In the genomic region with DNA sequence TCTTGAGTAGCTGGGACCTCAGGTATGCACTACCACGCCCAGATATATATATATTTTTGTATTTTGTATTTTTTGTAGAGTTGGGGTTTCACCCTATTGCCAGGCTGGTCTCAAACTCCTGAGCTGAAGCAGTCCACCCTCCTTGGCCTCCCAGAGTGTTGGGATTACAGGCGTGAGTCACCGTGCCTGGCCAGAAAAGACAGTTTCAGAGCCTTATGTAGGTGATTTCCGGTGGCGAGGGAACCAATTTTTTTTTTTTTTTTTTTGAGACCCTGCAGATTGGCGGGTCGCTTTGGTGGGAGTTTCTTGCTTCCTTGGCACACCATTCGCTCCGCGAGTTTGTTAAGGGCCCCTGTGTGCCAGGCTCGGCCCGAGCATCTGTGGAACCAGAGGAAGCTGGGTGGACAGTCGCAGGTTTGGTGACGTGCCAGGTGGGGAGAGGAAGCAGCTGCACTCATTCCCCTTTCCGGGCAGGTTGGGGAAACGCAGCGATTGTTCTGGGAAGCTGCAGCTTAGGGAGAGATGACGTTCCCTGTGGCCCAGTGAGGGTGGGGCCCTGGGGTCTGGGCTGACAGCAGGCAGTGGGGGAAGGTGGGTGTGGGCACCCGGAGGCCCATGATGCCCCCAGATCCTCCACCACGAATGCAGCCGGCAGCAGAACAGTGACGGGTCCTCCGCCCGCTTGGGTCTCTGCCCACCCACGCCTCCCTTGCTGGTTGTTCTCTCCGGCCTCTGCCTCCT, we compare ENCODE assay signal across 8 cellular contexts. TPM values are rescaled to one million over a fixed set of nuclear protein-coding genes. Genes with fewer than 3 reads are reported as not detected.
DNase-seq lines count a peak whose midpoint lies in the region; ATAC-seq and TF ChIP-seq lines count a peak whose summit lies in the region.

No MANE protein-coding gene starts in this region.

- H3K9ac ChIP-seq in Karpas-422 (ENCODE audit: low read length): 0 out of 2 replicates have a peak overlapping the region, but pooled peaks have one; percentile 20
- no peak overlapping the region for H3K9ac ChIP-seq in mesendoderm (ENCODE audit: low read length)
- no peak overlapping the region for H3K9ac ChIP-seq in MM.1S (ENCODE audit: low read length)

- no peaks in the 10 kb centered on the region for H4K20me1 ChIP-seq in Karpas-422 (ENCODE audit: insufficient read depth, low read depth, low read length)
- no peaks in the 10 kb centered on the region for H4K20me1 ChIP-seq in MM.1S (ENCODE audit: insufficient read depth, low read length)

- ATAC-seq in HG03280 (IDR thresholded peaks at IDR 0.05; ENCODE audit: unreplicated experiment): no peak

- H2AK5ac ChIP-seq in mesendoderm (ENCODE audit: low read length): no peak overlapping the region

- H3K27me3 ChIP-seq in Karpas-422 (ENCODE audit: low read length) (no peaks in the 10 kb centered on the region), mesendoderm (ENCODE audit: insufficient read depth, low read length, poor library complexity) (no peaks in the 10 kb centered on the region), MM.1S (replicated peaks; ENCODE audit: insufficient read depth, low read length) (no peaks in the 10 kb centered on the region)

- H3K4me2 ChIP-seq in Karpas-422 (ENCODE audit: low read depth, low read length, poor library complexity, severe bottlenecking): peak overlapping the region; percentile 61
- no peak overlapping the region for H3K4me2 ChIP-seq in mesendoderm (ENCODE audit: low read length)
- no peak overlapping the region for H3K4me2 ChIP-seq in MM.1S (ENCODE audit: low read depth, low read length)

- H3K4me1 ChIP-seq in Karpas-422 (ENCODE audit: low read length) (peaks cover 15% of the 10 kb centered on the region), mesendoderm (ENCODE audit: control insufficient read depth, low read depth, low read length) (peaks cover 14% of the 10 kb centered on the region), MM.1S (ENCODE audit: low read length) (peaks cover 15% of the 10 kb centered on the region)

- H2BK15ac ChIP-seq in mesendoderm (replicated peaks; ENCODE audit: low read depth): no peak overlapping the region

- H3K79me2 ChIP-seq in Karpas-422 (ENCODE audit: low read length) (no peaks in the 10 kb centered on the region), mesendoderm (ENCODE audit: control insufficient read depth, insufficient read depth, low read length) (no peaks in the 10 kb centered on the region), MM.1S (ENCODE audit: low read length) (no peaks in the 10 kb centered on the region; the same call in 1 of the 2 replicates)

- H3K18ac ChIP-seq in mesendoderm (ENCODE audit: low read length): no peak overlapping the region

- DNase-seq in AG20443 (ENCODE audit: low spot score): peak; percentile 46
- peak; percentile 52 for DNase-seq in Karpas-422
- peak; percentile 69 for DNase-seq in astrocyte of the hippocampus (ENCODE audit: low read depth, low spot score)
- no peak for DNase-seq in mesendoderm
- DNase-seq in MM.1S: no peak
- DNase-seq in NCI-H345 (lab: John Stamatoyannopoulos, UW): no peak
- DNase-seq in NCI-H2196 treated with DMSO at 0.1 percent for 48 hours (lab: John Stamatoyannopoulos, UW; ENCODE audit: unreplicated experiment): no peak

- WGBS in mesendoderm (ENCODE audit: extremely low coverage, insufficient coverage, low lambda C conversion rate): no CpG with 5 or more reads among the region's 26 CpGs

- no peaks in the 10 kb centered on the region for H3F3A ChIP-seq in MM.1S (ENCODE audit: insufficient read depth, low read length)

- H3K27ac ChIP-seq in Karpas-422 (ENCODE audit: low read length): no peak overlapping the region
- H3K27ac ChIP-seq in mesendoderm (ENCODE audit: low read depth, low read length): no peak overlapping the region
- no peak overlapping the region for H3K27ac ChIP-seq in MM.1S (ENCODE audit: low read length)

- no peak overlapping the region for H4K5ac ChIP-seq in mesendoderm (ENCODE audit: low read length)

- TF ChIP-seq CTCF in MM.1S (IDR thresholded peaks at IDR 0.05; ENCODE audit: low read length): no peak

- H3K4ac ChIP-seq in mesendoderm (ENCODE audit: low read depth, low read length): no peak overlapping the region

- no peak overlapping the region for H2BK120ac ChIP-seq in mesendoderm (ENCODE audit: low read depth, low read length)

- H3K9me2 ChIP-seq in Karpas-422 (replicated peaks; ENCODE audit: insufficient read depth, low read length) (no peaks in the 10 kb centered on the region), MM.1S (replicated peaks; ENCODE audit: insufficient read depth, low read length) (no peaks in the 10 kb centered on the region)

- no peak overlapping the region for H3K23ac ChIP-seq in mesendoderm (ENCODE audit: low read length)

- H4K8ac ChIP-seq in mesendoderm (ENCODE audit: low read depth, low read length): no peak overlapping the region

- H2AFZ ChIP-seq in Karpas-422 (ENCODE audit: low read length): peak overlapping the region; percentile 75
- H2AFZ ChIP-seq in MM.1S (ENCODE audit: low read length): no peak overlapping the region

- H3K79me1 ChIP-seq in mesendoderm (ENCODE audit: low read length): peaks cover 6% of the 10 kb centered on the region

- H2BK5ac ChIP-seq in mesendoderm (ENCODE audit: low read length): no peak overlapping the region

- H3K4me3 ChIP-seq in Karpas-422 (ENCODE audit: low read length) (peak overlapping the region; percentile 49; the same call in 1 of the 2 replicates), mesendoderm (ENCODE audit: low read length) (no peak overlapping the region), MM.1S (ENCODE audit: low read length) (no peak overlapping the region)

- peak overlapping the region; percentile 39 for H3K56ac ChIP-seq in mesendoderm (ENCODE audit: low read length)

- H3K36me3 ChIP-seq in Karpas-422 (ENCODE audit: insufficient read depth, low read length): no peaks in the 10 kb centered on the region
- no peaks in the 10 kb centered on the region for H3K36me3 ChIP-seq in mesendoderm (ENCODE audit: control insufficient read depth, insufficient read depth, low read length)
- no peaks in the 10 kb centered on the region for H3K36me3 ChIP-seq in MM.1S (replicated peaks; ENCODE audit: insufficient read depth, low read length)

- H3K9me3 ChIP-seq in Karpas-422 (ENCODE audit: low read length): no peaks in the 10 kb centered on the region
- H3K9me3 ChIP-seq in MM.1S (replicated peaks; ENCODE audit: insufficient read depth, low read length): no peaks in the 10 kb centered on the region

RNA-seq across cellular contexts. Expression of a gene that starts 25.1 kb away (rescaled TPM):
- total RNA-seq in Karpas-422 (2014; rRNA removed; shearing (Covaris generic); ENCODE audit: low replicate concordance): not detected in 2 replicates
- polyA plus RNA-seq in mesendoderm (2013, experiment 1 of 2): 2.3 TPM
- polyA plus RNA-seq in mesendoderm (2013, experiment 2 of 2): 2.2 TPM

Comparison
In these comparisons a context has a peak if more than half of its experiments do, and no peak if none do; other contexts are left out.
1. DNase-seq: peak in AG20443 (single experiment), Karpas-422 (single experiment) and astrocyte of the hippocampus (single experiment); none in mesendoderm (single experiment), MM.1S (single experiment), NCI-H345 (single experiment) and NCI-H2196 treated with DMSO at 0.1 percent for 48 hours (single experiment).